ENCODE assay signal across 8 cellular contexts in genomic region chr3:49412632-49413337, GRCh38. TPM values are rescaled to one million over a fixed set of nuclear protein-coding genes. Genes with fewer than 3 reads are reported as not detected.
A peak's percentile ranks its signal among the peaks of the same experiment; 100 is the strongest.
DNase-seq lines count a peak whose midpoint lies in the region; ATAC-seq and TF ChIP-seq lines count a peak whose summit lies in the region.

No MANE protein-coding gene starts in this region.

- peak overlapping the region; percentile 95 to 96 for H3K27ac Mint-ChIP-seq in T-cell

- no peaks in the 10 kb centered on the region for H3K27me3 Mint-ChIP-seq in T-cell

- CTCF ChIA-PET in T-cell (lab: Charles Lee): interaction anchor here in 1 of 2 donors (2.3 kb wide), 1 partner anchor 73 kb away, joined by 23 read pairs; the partner anchor contains the start of gene USP4

- peaks cover 71 to 79% (median 73%) of the 10 kb centered on the region in 3 donors for H3K4me1 Mint-ChIP-seq in T-cell

- peak overlapping the region; percentile 87 to 94 (median 88) for H3K4me3 Mint-ChIP-seq in T-cell

- no peak for DNase-seq in T-cell
- DNase-seq in fibroblast of the aortic adventitia (ENCODE audit: low read depth): peak; percentile 19
- DNase-seq in retina: peak; percentile 9
- DNase-seq in dermis blood vessel endothelial cell: no peak

- POLR2A ChIA-PET in T-cell (lab: Charles Lee): interaction anchor here in 1 of 2 donors (0.6 kb wide), 2 partner anchors 35 to 311 kb away, joined by 3 to 8 read pairs; no protein-coding TSS in a partner anchor

- peaks cover 3% of the 10 kb centered on the region for H3K36me3 Mint-ChIP-seq in T-cell

- no peak for TF ChIP-seq CTCF in fibroblast of the aortic adventitia (IDR thresholded peaks at IDR 0.05; ENCODE audit: insufficient read depth, low read length)

- H3K4me3 ChIP-seq in fibroblast of the aortic adventitia (ENCODE audit: low read depth, low read length): peak overlapping the region; percentile 95

- ATAC-seq in GM21717 (IDR thresholded peaks at IDR 0.05; ENCODE audit: unreplicated experiment): peak; percentile 8
- no peak for ATAC-seq in T-cell (replicated peaks in 1 of 4)
- ATAC-seq in GM18502 (IDR thresholded peaks at IDR 0.05; ENCODE audit: poor library complexity, unreplicated experiment): no peak
- ATAC-seq in HG02884 (IDR thresholded peaks at IDR 0.05; ENCODE audit: unreplicated experiment): no peak
- no peak for ATAC-seq in GM18511 (IDR thresholded peaks at IDR 0.05; ENCODE audit: unreplicated experiment)

- H3K9me3 Mint-ChIP-seq in T-cell: no peaks in the 10 kb centered on the region

RNA-seq across cellular contexts. Expression of gene TCTA, which starts 0.6 kb away (rescaled TPM):
- total RNA-seq in T-cell: 10 to 100 TPM; 22.8 to 38.2 (median 34.3) TPM
- 22.7 and 27.8 TPM in 2 replicates for total RNA-seq in fibroblast of the aortic adventitia (ENCODE audit: low replicate concordance)
- 24.2 and 24.8 TPM in 2 replicates for total RNA-seq in dermis blood vessel endothelial cell

RNA-seq across cellular contexts. Expression of gene RHOA, which starts 1.0 kb away (rescaled TPM):
- total RNA-seq in T-cell (100 to 1,000 TPM; 247 to 279 (median 269) TPM), fibroblast of the aortic adventitia (ENCODE audit: low replicate concordance) (643 and 840 TPM in 2 replicates), dermis blood vessel endothelial cell (657 and 682 TPM in 2 replicates)

RNA-seq across cellular contexts. Expression of gene AMT, which starts 9.5 kb away (rescaled TPM):
- total RNA-seq in T-cell (10 to 100 TPM in 4 of 5 donors, 1 to 10 TPM in 1; 9.6 to 14.1 (median 11.1) TPM), fibroblast of the aortic adventitia (ENCODE audit: low replicate concordance) (0.63 and 3.3 TPM in 2 replicates), dermis blood vessel endothelial cell (0.28 and 0.68 TPM in 2 replicates)

RNA-seq across cellular contexts. Expression of gene NICN1, which starts 16.3 kb away (rescaled TPM):
- total RNA-seq in T-cell (10 to 100 TPM; 17.5 to 26.1 (median 24.1) TPM), fibroblast of the aortic adventitia (ENCODE audit: low replicate concordance) (2.8 and 6.0 TPM in 2 replicates), dermis blood vessel endothelial cell (7.3 and 8.7 TPM in 2 replicates)

RNA-seq across cellular contexts. Expression of gene GPX1, which starts 54.6 kb away (rescaled TPM):
- 10 to 100 TPM; 45.1 to 87.5 (median 73.8) TPM for total RNA-seq in T-cell
- total RNA-seq in fibroblast of the aortic adventitia (ENCODE audit: low replicate concordance): 167 and 295 TPM in 2 replicates
- total RNA-seq in dermis blood vessel endothelial cell: 434 and 439 TPM in 2 replicates

Comparison
In these comparisons a context has a peak if more than half of its experiments do, and no peak if none do; other contexts are left out.
1. DNase-seq: peak in fibroblast of the aortic adventitia (single experiment) and retina (single experiment); none in T-cell (0 of 34) and dermis blood vessel endothelial cell (single experiment).